11 cellular contexts compared by ENCODE assay signal in the genomic region with DNA sequence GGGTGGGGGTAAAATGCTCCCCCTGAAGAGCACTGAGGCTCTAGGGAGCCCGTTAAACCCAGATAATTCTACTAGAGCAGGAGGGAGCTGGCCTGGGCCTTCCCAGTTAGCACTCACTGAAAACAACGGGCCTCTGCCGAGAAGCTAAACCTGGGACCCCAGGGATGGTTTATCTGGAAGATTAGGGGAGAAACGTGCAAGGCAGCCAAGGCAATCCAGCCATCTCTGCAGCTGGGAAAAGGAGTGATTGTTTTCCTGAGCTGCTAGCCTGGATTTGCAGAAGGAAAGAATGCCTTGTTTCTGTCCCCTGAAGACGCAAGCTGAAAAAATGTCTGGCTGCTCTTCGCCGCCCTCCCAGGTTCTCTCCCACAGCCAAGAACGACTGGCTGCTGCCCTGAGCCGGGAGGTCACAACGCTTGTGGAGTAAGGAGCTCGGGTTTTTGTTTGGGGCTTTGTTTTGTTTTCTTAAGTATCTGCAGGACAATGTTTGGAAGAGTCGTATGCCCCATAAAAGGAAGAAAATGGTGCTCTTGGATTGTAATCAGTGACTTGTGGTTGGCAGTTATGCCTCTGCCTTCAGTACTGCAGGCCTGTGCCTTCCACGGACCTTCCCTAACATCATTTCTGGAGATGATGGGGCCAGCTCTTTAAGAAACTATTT. TPM values are rescaled to one million over a fixed set of nuclear protein-coding genes. Genes with fewer than 3 reads are reported as not detected.
DNase-seq lines count a peak whose midpoint lies in the region; ATAC-seq and TF ChIP-seq lines count a peak whose summit lies in the region.
"Had no signal": no experiment of that assay in that cellular context is flagged by ENCODE, and none has a peak within 500 bp of the region (broad histone marks: within the 10 kb centered on the region; RNA-seq: fewer than 3 reads in every experiment).

No MANE protein-coding gene starts in this region.

- WGBS in body of pancreas, 2 donors: 42 to 54% methylated on average over 13 of the region's 13 CpGs

- H3K36me3 ChIP-seq in iPS-20b (ENCODE audit: insufficient read depth, low read depth, low read length) (no peaks in the 10 kb centered on the region), body of pancreas (replicated peaks in 1 of 2; ENCODE audit: insufficient read depth in 1 of 2, low read depth in 2 of 2) (no peaks in the 10 kb centered on the region)

- no peak for TF ChIP-seq CTCF in brain (conservative IDR thresholded peaks at IDR 0.05)
- no peak for TF ChIP-seq CTCF in body of pancreas (IDR thresholded peaks at IDR 0.05)
- TF ChIP-seq CTCF in GM13976 (IDR thresholded peaks at IDR 0.05; ENCODE audit: borderline replicate concordance, control extremely low read depth, extremely low read depth, insufficient read depth, missing control alignments): no peak

- intact Hi-C loops in sciatic nerve (cut with DNase I): no loop called here
- intact Hi-C loops in body of pancreas (cut with DNase I): no loop called here

- H3K4me3 ChIP-seq in iPS-20b (ENCODE audit: low read length): no peak overlapping the region
- no peak overlapping the region for H3K4me3 ChIP-seq in body of pancreas

- in situ Hi-C loops in GM13976 (cut with MboI; ENCODE audit: low sequenced_read_pairs, unreplicated experiment): no loop called here

- peaks cover 37% of the 10 kb centered on the region for H3K4me1 ChIP-seq in iPS-20b (ENCODE audit: insufficient read depth, low read length)
- H3K4me1 ChIP-seq in body of pancreas: peaks cover 19% of the 10 kb centered on the region

- H3K4me3 Mint-ChIP-seq in brain: peak overlapping the region in 4 of 5 experiments; percentile 5 to 36 (median 16)
- no peak overlapping the region for H3K4me3 Mint-ChIP-seq in stimulated activated effector memory CD8-positive, alpha-beta T cell treated with anti-CD3 and anti-CD28 coated beads, Interleukin-12 subunit alpha, Interleukin-12 subunit beta, amount 100 ng/mL, for 72 hours
- H3K4me3 Mint-ChIP-seq: activated T-helper 1 cell treated with anti-CD3 and anti-CD28 coated beads, Interleukin-12 subunit alpha, Interleukin-12 subunit beta, Interleukin-2, Interleukin-4 antibody, amounts not matched to agents 30 ng/mL and 10 ng/mL and 1 ng/mL, durations not matched to agents 14 hours and 24 hours and 36 hours had no signal

- peak overlapping the region; percentile 39; the same call in 1 of the 2 replicates for H3K9ac ChIP-seq in iPS-20b (ENCODE audit: low read depth, low read length)

- peaks cover 0 to 2% (median 0%) of the 10 kb centered on the region in 5 experiments for H3K9me3 Mint-ChIP-seq in brain
- H3K9me3 Mint-ChIP-seq in stimulated activated effector memory CD8-positive, alpha-beta T cell treated with anti-CD3 and anti-CD28 coated beads, Interleukin-12 subunit alpha, Interleukin-12 subunit beta, amount 100 ng/mL, for 72 hours: peaks cover 2% of the 10 kb centered on the region

- peaks cover 57% of the 10 kb centered on the region for H3K4me1 Mint-ChIP-seq in brain
- peaks cover 19% of the 10 kb centered on the region for H3K4me1 Mint-ChIP-seq in stimulated activated effector memory CD8-positive, alpha-beta T cell treated with anti-CD3 and anti-CD28 coated beads, Interleukin-12 subunit alpha, Interleukin-12 subunit beta, amount 100 ng/mL, for 72 hours

- ATAC-seq in sciatic nerve: peak; percentile 91
- ATAC-seq in body of pancreas: no peak
- ATAC-seq in stimulated activated effector memory CD8-positive, alpha-beta T cell treated with anti-CD3 and anti-CD28 coated beads, Interleukin-12 subunit alpha, Interleukin-12 subunit beta, amount 100 ng/mL, for 72 hours: no peak
- no peak for ATAC-seq in HG02642 (IDR thresholded peaks at IDR 0.05; ENCODE audit: poor library complexity, unreplicated experiment)

- peak; percentile 45 for DNase-seq in Ammon's horn (ENCODE audit: low spot score)
- peak; percentile 74 for DNase-seq in sciatic nerve (ENCODE audit: low spot score)
- DNase-seq in body of pancreas: no peak
- DNase-seq in stimulated activated effector memory CD8-positive, alpha-beta T cell treated with anti-CD3 and anti-CD28 coated beads, Interleukin-12 subunit alpha, Interleukin-12 subunit beta, amount 100 ng/mL, for 72 hours (ENCODE audit: low spot score in 2 of 2): no peak
- no peak for DNase-seq in GM13976 (ENCODE audit: low spot score)
- DNase-seq: NCI-H524 had no signal

- H3K27ac Mint-ChIP-seq in brain: peak overlapping the region; percentile 57 to 89 (median 86)
- no peak overlapping the region for H3K27ac Mint-ChIP-seq in stimulated activated effector memory CD8-positive, alpha-beta T cell treated with anti-CD3 and anti-CD28 coated beads, Interleukin-12 subunit alpha, Interleukin-12 subunit beta, amount 100 ng/mL, for 72 hours
- H3K27ac Mint-ChIP-seq: activated T-helper 1 cell treated with anti-CD3 and anti-CD28 coated beads, Interleukin-12 subunit alpha, Interleukin-12 subunit beta, Interleukin-2, Interleukin-4 antibody, amounts not matched to agents 30 ng/mL and 10 ng/mL and 1 ng/mL, durations not matched to agents 14 hours and 24 hours and 36 hours had no signal

- no peak for TF ChIP-seq POLR2A in body of pancreas (IDR thresholded peaks at IDR 0.05)

- peaks cover 25% of the 10 kb centered on the region for H3K36me3 Mint-ChIP-seq in brain
- no peaks in the 10 kb centered on the region for H3K36me3 Mint-ChIP-seq in stimulated activated effector memory CD8-positive, alpha-beta T cell treated with anti-CD3 and anti-CD28 coated beads, Interleukin-12 subunit alpha, Interleukin-12 subunit beta, amount 100 ng/mL, for 72 hours

- H3K27me3 ChIP-seq in iPS-20b (ENCODE audit: insufficient read depth, low read length) (no peaks in the 10 kb centered on the region), body of pancreas (no peaks in the 10 kb centered on the region)

- H3K9me3 ChIP-seq in iPS-20b (ENCODE audit: insufficient read depth, low read depth, low read length) (no peaks in the 10 kb centered on the region), body of pancreas (no peaks in the 10 kb centered on the region)

- H3K27me3 Mint-ChIP-seq in brain: no peaks in the 10 kb centered on the region

- H3K27ac ChIP-seq in iPS-20b (ENCODE audit: low read length) (no peak overlapping the region), body of pancreas (peak overlapping the region in 2 of 4 donors; percentile 12 to 29)
- H3K27ac ChIP-seq: C4-2B had no signal

RNA-seq across cellular contexts. Expression of a gene that starts 31.5 kb away (rescaled TPM):
- 79.8 TPM for polyA plus RNA-seq in brain (ENCODE audit: insufficient read depth, low read depth, low replicate concordance)
- 417 TPM for total RNA-seq in sciatic nerve
- total RNA-seq in body of pancreas: 100 to 1,000 TPM in 1 of 2 donors, 10 to 100 TPM in 1; 69.3 to 230 TPM
- total RNA-seq: activated T-helper 1 cell treated with anti-CD3 and anti-CD28 coated beads, Interleukin-12 subunit alpha, Interleukin-12 subunit beta, Interleukin-2, Interleukin-4 antibody, amounts not matched to agents 30 ng/mL and 10 ng/mL and 1 ng/mL, durations not matched to agents 14 hours and 24 hours and 36 hours had no signal

RNA-seq across cellular contexts. Expression of a gene that starts 31.6 kb away (rescaled TPM):
- 65.0 TPM for polyA plus RNA-seq in brain (ENCODE audit: insufficient read depth, low read depth, low replicate concordance)
- total RNA-seq in sciatic nerve: 423 TPM
- total RNA-seq in body of pancreas: 100 to 1,000 TPM in 1 of 2 donors, 10 to 100 TPM in 1; 80.4 to 253 TPM
- total RNA-seq: activated T-helper 1 cell treated with anti-CD3 and anti-CD28 coated beads, Interleukin-12 subunit alpha, Interleukin-12 subunit beta, Interleukin-2, Interleukin-4 antibody, amounts not matched to agents 30 ng/mL and 10 ng/mL and 1 ng/mL, durations not matched to agents 14 hours and 24 hours and 36 hours had no signal

Comparison
In these comparisons a context has a peak if more than half of its experiments do, and no peak if none do; other contexts are left out.
1. DNase-seq: peak in Ammon's horn (single experiment) and sciatic nerve (single experiment); none in body of pancreas (0 of 4), stimulated activated effector memory CD8-positive, alpha-beta T cell treated with anti-CD3 and anti-CD28 coated beads, Interleukin-12 subunit alpha, Interleukin-12 subunit beta, amount 100 ng/mL, for 72 hours (0 of 2) and GM13976 (single experiment).